11 cellular contexts compared by ENCODE assay signal in genomic region chr22:23163665-23164064, GRCh38. TPM values are rescaled to one million over a fixed set of nuclear protein-coding genes. Genes with fewer than 3 reads are reported as not detected.
DNase-seq lines count a peak whose midpoint lies in the region; ATAC-seq and TF ChIP-seq lines count a peak whose summit lies in the region.
"Had no signal": no experiment of that assay in that cellular context is flagged by ENCODE, and none has a peak within 500 bp of the region (broad histone marks: within the 10 kb centered on the region; RNA-seq: fewer than 3 reads in every experiment).

No MANE protein-coding gene starts in this region.

- ATAC-seq in left ventricle myocardium superior (peak; percentile 49), GM21737 (IDR thresholded peaks at IDR 0.05; ENCODE audit: unreplicated experiment) (no peak)

- POLR2A ChIA-PET in OCI-LY7 (lab: Charles Lee), result interaction anchor here (0.6 to 1.5 kb wide), 4 partner anchors 9 to 105 kb away, joined by 3 to 9 read pairs (median 4); partner anchors contain the start of gene RAB36

- no peak overlapping the region for H2AFZ ChIP-seq in OCI-LY7 (ENCODE audit: low read length)
- H2AFZ ChIP-seq: parathyroid adenoma had no signal

- DNase-seq in NCI-H2029 treated with DMSO at 0.1 percent for 48 hours (lab: John Stamatoyannopoulos, UW) (peak; percentile 28), left ventricle myocardium superior (peak; percentile 74), substantia nigra (lab: John Stamatoyannopoulos, UW) (peak in 44 of 49 donors; percentile 18 to 93 (median 68)), NCI-H226 (no peak), OCI-LY7 (ENCODE audit: low spot score) (no peak)
- DNase-seq: activated CD4-positive, alpha-beta T cell treated with anti-CD3 and anti-CD28 coated beads for 4 hours; activated naive CD8-positive, alpha-beta T cell treated with anti-CD3 and anti-CD28 coated beads for 36 hours; NCI-H526 treated with DMSO at 0.1 percent for 48 hours had no signal

- no peaks in the 10 kb centered on the region for H3K79me2 ChIP-seq in OCI-LY7 (ENCODE audit: insufficient read depth, low read depth, low read length)
- H3K79me2 ChIP-seq: parathyroid adenoma had no signal

- CTCF ChIA-PET in OCI-LY7 (lab: Charles Lee; ENCODE audit: unreplicated experiment), result interaction anchor here (0.6 kb wide), 1 partner anchor 137 kb away, joined by 3 read pairs; no protein-coding TSS in a partner anchor

- H3K9me2 ChIP-seq in OCI-LY7 (ENCODE audit: insufficient read depth, low read length), result no peaks in the 10 kb centered on the region

- no peaks in the 10 kb centered on the region for H4K20me1 ChIP-seq in OCI-LY7 (ENCODE audit: insufficient read depth, low read length)

- H3K27ac ChIP-seq in substantia nigra (ENCODE audit: low read depth, low read length, poor library complexity, severe bottlenecking), result peak overlapping the region; percentile 42
- no peak overlapping the region for H3K27ac ChIP-seq in OCI-LY7 (ENCODE audit: low read depth, low read length, poor library complexity, severe bottlenecking)
- H3K27ac ChIP-seq: parathyroid adenoma had no signal

- H3K9me3 ChIP-seq in OCI-LY7 (ENCODE audit: low read length), result no peaks in the 10 kb centered on the region

- no peak for TF ChIP-seq CTCF in OCI-LY7 (conservative IDR thresholded peaks at IDR 0.05; ENCODE audit: low read length)

- no peaks in the 10 kb centered on the region for H3K4me1 ChIP-seq in OCI-LY7 (ENCODE audit: insufficient read depth, low read length, poor library complexity, severe bottlenecking)
- H3K4me1 ChIP-seq: parathyroid adenoma had no signal

- intact Hi-C loops in left ventricle myocardium superior (cut with micrococcal nuclease), result no loop called here
- intact Hi-C loops in OCI-LY7 (cut with micrococcal nuclease; ENCODE audit: unreplicated experiment), result no loop called here

- BruUV-seq in OCI-LY7 (replicated peaks; lab: Mats Ljungman, UMichigan), result no TSS peak

- H3K36me3 ChIP-seq in OCI-LY7 (ENCODE audit: insufficient read depth, low read length), result no peaks in the 10 kb centered on the region

- H3K4me3 ChIP-seq in OCI-LY7 (ENCODE audit: low read depth, low read length, poor library complexity, severe bottlenecking), result no peak overlapping the region

- H3K4me2 ChIP-seq in OCI-LY7 (ENCODE audit: low read length), result no peak overlapping the region

RNA-seq across cellular contexts. Expression of gene BCR, which starts 16.6 kb away (rescaled TPM):
- 25.0 TPM for total RNA-seq in left ventricle myocardium superior
- total RNA-seq in OCI-LY7 (2014; rRNA removed; shearing (Covaris generic)), result 46.5 and 51.3 TPM in 2 replicates
- total RNA-seq in OCI-LY7 (2022), result 38.7 and 42.2 TPM in 2 replicates

RNA-seq across cellular contexts. Expression of gene RAB36, which starts 18.4 kb away (rescaled TPM):
- total RNA-seq in left ventricle myocardium superior (0.74 TPM), OCI-LY7 (2022) (2.5 and 3.0 TPM in 2 replicates)
- total RNA-seq in OCI-LY7 (2014; rRNA removed; shearing (Covaris generic)), result 0.15 and 0.41 TPM in 2 replicates

RNA-seq across cellular contexts. Expression of gene RSPH14, which starts 21.9 kb away (rescaled TPM):
- not detected for total RNA-seq in left ventricle myocardium superior
- total RNA-seq in OCI-LY7 (2014; rRNA removed; shearing (Covaris generic)), result 0.98 and 3.0 TPM in 2 replicates
- total RNA-seq in OCI-LY7 (2022), result 6.1 and 7.9 TPM in 2 replicates
- total RNA-seq: endothelial cell of umbilical vein had no signal

Comparison
In these comparisons a context has a peak if more than half of its experiments do, and no peak if none do; other contexts are left out.
1. DNase-seq: peak in NCI-H2029 treated with DMSO at 0.1 percent for 48 hours (single experiment), left ventricle myocardium superior (single experiment) and substantia nigra (44 of 49); none in NCI-H226 (single experiment) and OCI-LY7 (single experiment).